ENCODE assay signal across 23 cellular contexts in genomic region chr9:119304566-119304965, GRCh38.
"Had no signal": no experiment of that assay in that cellular context is flagged by ENCODE, and none has a peak within 500 bp of the region (broad histone marks: within the 10 kb centered on the region; RNA-seq: fewer than 3 reads in every experiment).

No MANE protein-coding gene starts in this region.

- H3K4me3 ChIP-seq: ascending aorta, body of pancreas, Peyer's patch, SJSA1 had no signal

- H3K36me3 ChIP-seq: ascending aorta, Peyer's patch, SJSA1 had no signal

- H3K27ac ChIP-seq: ascending aorta, body of pancreas, KMS-11, Peyer's patch, RWPE1, SJSA1 had no signal

- H3K4me2 ChIP-seq: KMS-11 had no signal

- H3K4me1 ChIP-seq: ascending aorta, body of pancreas, Peyer's patch, SJSA1 had no signal

- ATAC-seq: activated CD8-positive, alpha-beta memory T cell treated with anti-CD3 and anti-CD28 coated beads, Interleukin-2, amount 10 ng/mL, durations not matched to agents 7 days and 5 days; body of pancreas; SK-N-SH treated with all-trans-retinoic acid at 6 μM for 48 hours had no signal

- H3K9ac ChIP-seq: KMS-11 had no signal

- H3K9me3 ChIP-seq: ascending aorta, body of pancreas, Peyer's patch, SJSA1 had no signal

- H3K27me3 ChIP-seq: ascending aorta, body of pancreas, Peyer's patch, SJSA1 had no signal

- DNase-seq: activated CD4-positive, alpha-beta T cell treated with anti-CD3 and anti-CD28 coated beads, Interleukin-2, amount 10 ng/mL, durations not matched to agents 24 days and 14 days; activated CD4-positive, alpha-beta T cell treated with anti-CD3 and anti-CD28 coated beads, Interleukin-2, amount 50 U/mL, for 48 hours; activated CD4-positive, CD25-positive, alpha-beta regulatory T cell treated with anti-CD3 and anti-CD28 coated beads, Interleukin-2, amount 50 U/mL, for 72 hours; activated CD8-positive, alpha-beta memory T cell treated with anti-CD3 and anti-CD28 coated beads, Interleukin-2, amount 10 ng/mL, durations not matched to agents 7 days and 5 days; activated effector memory CD4-positive, alpha-beta T cell treated with Interleukin-2 at 50 U/mL for 16 hours; activated naive CD4-positive, alpha-beta T cell; activated T-cell treated with anti-CD3 and anti-CD28 coated beads, Interleukin-2, amount 50 U/mL, for 24 hours; body of pancreas; MV-4-11; NCI-H1092 treated with DMSO at 0.1 percent for 48 hours; NCI-H1417 treated with DMSO at 0.1 percent for 48 hours; NCI-H1694; NCI-H2029; NCI-H2107; NCI-H345; NCI-H510A; Peyer's patch; Right ventricle myocardium superior had no signal
